ENCODE assay signal across 13 cellular contexts in the genomic region with DNA sequence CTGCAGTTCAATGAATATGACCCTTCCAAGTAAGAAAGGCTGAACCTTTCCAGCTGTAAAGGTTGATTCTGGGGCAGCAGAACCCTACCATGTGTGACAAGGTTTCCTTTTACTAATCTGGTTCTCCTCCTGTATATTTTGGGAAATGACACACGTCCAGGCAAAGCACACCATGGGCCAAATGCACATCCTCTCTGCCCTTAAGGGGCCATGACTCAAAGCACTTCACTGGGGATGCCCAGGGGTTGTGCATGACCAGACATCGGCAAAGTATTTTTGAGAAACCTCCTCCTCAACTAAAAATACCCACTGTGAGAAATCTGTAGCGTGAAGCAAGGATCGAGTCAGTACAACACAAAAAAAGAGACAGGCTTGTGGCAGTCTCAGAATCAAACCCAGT.
DNase-seq lines count a peak whose midpoint lies in the region; ATAC-seq and TF ChIP-seq lines count a peak whose summit lies in the region.
"Had no signal": no experiment of that assay in that cellular context is flagged by ENCODE, and none has a peak within 500 bp of the region (broad histone marks: within the 10 kb centered on the region; RNA-seq: fewer than 3 reads in every experiment).

No MANE protein-coding gene starts in this region.

- H3K4me2 ChIP-seq in GM23248 (ENCODE audit: unreplicated experiment) = no peak overlapping the region

- ATAC-seq in activated CD8-positive, alpha-beta T cell treated with anti-CD3 and anti-CD28 coated beads for 36 hours = peak; percentile 80
- ATAC-seq in GM21390 (IDR thresholded peaks at IDR 0.05; ENCODE audit: unreplicated experiment) = no peak

- H3K9me3 ChIP-seq in GM23248 (ENCODE audit: low read depth) = no peaks in the 10 kb centered on the region

- no peaks in the 10 kb centered on the region for H4K20me1 ChIP-seq in GM23248 (ENCODE audit: insufficient read depth)

- no peak overlapping the region for H3K27ac ChIP-seq in GM23248
- H3K27ac ChIP-seq: 22Rv1, cardiac muscle cell had no signal

- no peaks in the 10 kb centered on the region for H3K79me2 ChIP-seq in GM23248 (ENCODE audit: insufficient read depth)

- H2AFZ ChIP-seq in GM23248 = no peak overlapping the region

- CTCF ChIA-PET in activated CD8-positive, alpha-beta T cell treated with anti-CD3 and anti-CD28 coated beads for 36 hours (lab: Charles Lee) = interaction anchor here (1.0 to 2.6 kb wide), 4 partner anchors 10 to 182 kb away, joined by 3 to 9 read pairs (median 4); no protein-coding TSS in a partner anchor

- no peaks in the 10 kb centered on the region for H3K36me3 ChIP-seq in GM23248 (ENCODE audit: low read depth)
- H3K36me3 ChIP-seq: cardiac muscle cell had no signal

- POLR2A ChIA-PET in activated CD8-positive, alpha-beta T cell treated with anti-CD3 and anti-CD28 coated beads for 36 hours (lab: Charles Lee) = interaction anchor here (1.0 to 1.6 kb wide), 2 partner anchors 10 to 22 kb away, joined by 3 to 7 read pairs; no protein-coding TSS in a partner anchor

- no peaks in the 10 kb centered on the region for H3K27me3 Mint-ChIP-seq in T-helper 1 cell treated with Interleukin-12 subunit alpha and Interleukin-12 subunit beta and Interleukin-4 antibody, amounts not matched to agents 30 μg/mL and 1 μg/mL, for 36 hours (ENCODE audit: low read depth)
- H3K27me3 Mint-ChIP-seq in activated CD8-positive, alpha-beta T cell treated with anti-CD3 and anti-CD28 coated beads for 36 hours = no peaks in the 10 kb centered on the region
- H3K27me3 Mint-ChIP-seq in neural crest cell (ENCODE audit: low read depth) = no peaks in the 10 kb centered on the region

- H3K9ac ChIP-seq in GM23248 = no peak overlapping the region

- no peak for TF ChIP-seq CTCF in activated CD8-positive, alpha-beta T cell treated with anti-CD3 and anti-CD28 coated beads for 36 hours (IDR thresholded peaks at IDR 0.05)
- TF ChIP-seq CTCF in neural crest cell (conservative IDR thresholded peaks at IDR 0.05) = no peak

- intact Hi-C loops in activated CD8-positive, alpha-beta T cell treated with anti-CD3 and anti-CD28 coated beads for 36 hours (cut with micrococcal nuclease) = no loop called here

- no peak overlapping the region for H3K4me3 ChIP-seq in GM23248
- H3K4me3 ChIP-seq: cardiac muscle cell had no signal

- H3K4me1 ChIP-seq in GM23248 (ENCODE audit: insufficient read depth) = 0 out of 2 replicates have a peak, but pooled peaks cover 3% of the 10 kb centered on the region

- peak overlapping the region; percentile 28 for H3K27ac Mint-ChIP-seq in T-helper 1 cell treated with Interleukin-12 subunit alpha and Interleukin-12 subunit beta and Interleukin-4 antibody, amounts not matched to agents 30 μg/mL and 1 μg/mL, for 36 hours
- peak overlapping the region; percentile 91 for H3K27ac Mint-ChIP-seq in activated CD8-positive, alpha-beta T cell treated with anti-CD3 and anti-CD28 coated beads for 36 hours
- H3K27ac Mint-ChIP-seq in neural crest cell (ENCODE audit: unreplicated experiment) = peak overlapping the region; percentile 73

- no peaks in the 10 kb centered on the region; the same call in 1 of the 2 replicates for H3F3A ChIP-seq in GM23248 (ENCODE audit: insufficient read depth)

- H3K9me3 Mint-ChIP-seq in T-helper 1 cell treated with Interleukin-12 subunit alpha and Interleukin-12 subunit beta and Interleukin-4 antibody, amounts not matched to agents 30 μg/mL and 1 μg/mL, for 36 hours = peaks cover 5% of the 10 kb centered on the region
- H3K9me3 Mint-ChIP-seq in activated CD8-positive, alpha-beta T cell treated with anti-CD3 and anti-CD28 coated beads for 36 hours = no peaks in the 10 kb centered on the region
- H3K9me3 Mint-ChIP-seq in neural crest cell = peaks cover 6% of the 10 kb centered on the region

- peaks cover 11% of the 10 kb centered on the region; the same call in 1 of the 2 replicates for H3K27me3 ChIP-seq in GM23248 (replicated peaks; ENCODE audit: insufficient read depth)
- H3K27me3 ChIP-seq: cardiac muscle cell had no signal

- 52 to 57% methylated on average over 4 of the region's 4 CpGs for WGBS in GM23248 (ENCODE audit: low coverage in 1 of 2, low lambda C conversion rate in 2 of 2, missing lambda C conversion rate in 2 of 2), 2 experiments

- in situ Hi-C loops in GM23248 (cut with MboI) = no loop called here

- DNase-seq in T-helper 1 cell = no peak
- peak; percentile 71 for DNase-seq in GM23248
- peak; percentile 68 for DNase-seq in activated CD8-positive, alpha-beta T cell treated with anti-CD3 and anti-CD28 coated beads for 36 hours
- DNase-seq in neural crest cell (ENCODE audit: low read depth, low spot score) = no peak
- DNase-seq in NCI-H774 (lab: John Stamatoyannopoulos, UW) = no peak
- DNase-seq in activated gamma-delta T cell treated with Interleukin-2 at 50 U/mL for 16 hours = no peak
- DNase-seq: DND-41, foreskin melanocyte, NCI-H1930 had no signal

- H3K4me1 Mint-ChIP-seq in T-helper 1 cell treated with Interleukin-12 subunit alpha and Interleukin-12 subunit beta and Interleukin-4 antibody, amounts not matched to agents 30 μg/mL and 1 μg/mL, for 36 hours (ENCODE audit: low read depth) = peaks cover 22% of the 10 kb centered on the region
- H3K4me1 Mint-ChIP-seq in activated CD8-positive, alpha-beta T cell treated with anti-CD3 and anti-CD28 coated beads for 36 hours (ENCODE audit: low read depth) = peaks cover 82% of the 10 kb centered on the region
- H3K4me1 Mint-ChIP-seq in neural crest cell = peaks cover 35% of the 10 kb centered on the region

- H3K4me3 Mint-ChIP-seq in T-helper 1 cell treated with Interleukin-12 subunit alpha and Interleukin-12 subunit beta and Interleukin-4 antibody, amounts not matched to agents 30 μg/mL and 1 μg/mL, for 36 hours = no peak overlapping the region
- H3K4me3 Mint-ChIP-seq in activated CD8-positive, alpha-beta T cell treated with anti-CD3 and anti-CD28 coated beads for 36 hours = peak overlapping the region; percentile 5
- no peak overlapping the region for H3K4me3 Mint-ChIP-seq in neural crest cell

- peaks cover 9% of the 10 kb centered on the region for H3K36me3 Mint-ChIP-seq in T-helper 1 cell treated with Interleukin-12 subunit alpha and Interleukin-12 subunit beta and Interleukin-4 antibody, amounts not matched to agents 30 μg/mL and 1 μg/mL, for 36 hours (ENCODE audit: low read depth)
- H3K36me3 Mint-ChIP-seq in activated CD8-positive, alpha-beta T cell treated with anti-CD3 and anti-CD28 coated beads for 36 hours (ENCODE audit: low read depth) = peaks cover 48% of the 10 kb centered on the region
- H3K36me3 Mint-ChIP-seq in neural crest cell (ENCODE audit: low read depth) = peaks cover 5% of the 10 kb centered on the region

- no peaks in the 10 kb centered on the region for H3K9me2 ChIP-seq in GM23248 (ENCODE audit: insufficient read depth)

Comparison
In these comparisons a context has a peak if more than half of its experiments do, and no peak if none do; other contexts are left out.
1. H3K27ac Mint-ChIP-seq: peak in every context shown above with its lines; median percentile 91 in activated CD8-positive, alpha-beta T cell treated with anti-CD3 and anti-CD28 coated beads for 36 hours; 73 in neural crest cell; 28 in T-helper 1 cell treated with Interleukin-12 subunit alpha and Interleukin-12 subunit beta and Interleukin-4 antibody, amounts not matched to agents 30 μg/mL and 1 μg/mL, for 36 hours.
2. DNase-seq: peak in GM23248 (single experiment) and activated CD8-positive, alpha-beta T cell treated with anti-CD3 and anti-CD28 coated beads for 36 hours (single experiment); none in T-helper 1 cell (0 of 5), neural crest cell (single experiment), NCI-H774 (single experiment) and activated gamma-delta T cell treated with Interleukin-2 at 50 U/mL for 16 hours (single experiment).